8 cellular contexts compared by ENCODE assay signal in genomic region chr7:155645652-155646051, GRCh38. TPM values are rescaled to one million over a fixed set of nuclear protein-coding genes. Genes with fewer than 3 reads are reported as not detected.
A peak's percentile ranks its signal among the peaks of the same experiment; 100 is the strongest.
DNase-seq lines count a peak whose midpoint lies in the region; ATAC-seq and TF ChIP-seq lines count a peak whose summit lies in the region.

No MANE protein-coding gene starts in this region.

- H3K36me3 ChIP-seq in breast epithelium (no peaks in the 10 kb centered on the region), mucosa of stomach (ENCODE audit: control insufficient read depth, insufficient read depth, low read length) (no peaks in the 10 kb centered on the region)

- intact Hi-C loops in breast epithelium (cut with DNase I; ENCODE audit: low total_unique reads), result no loop called here

- no peaks in the 10 kb centered on the region for H3K27me3 ChIP-seq in breast epithelium
- H3K27me3 ChIP-seq in mucosa of stomach (ENCODE audit: control insufficient read depth, insufficient read depth, low read length), result no peaks in the 10 kb centered on the region

- no peak for DNase-seq in HFF-Myc (ENCODE audit: extremely low read depth, low read depth)
- no peak for DNase-seq in breast epithelium (ENCODE audit: low spot score in 2 of 2)
- DNase-seq in NOMO-1 (lab: John Stamatoyannopoulos, UW; ENCODE audit: unreplicated experiment in 2 of 2), result no peak
- no peak for DNase-seq in SKM-1 (lab: John Stamatoyannopoulos, UW; ENCODE audit: unreplicated experiment)
- DNase-seq in activated effector memory CD4-positive, alpha-beta T cell treated with anti-CD3 and anti-CD28 coated beads, Interleukin-2, amount 50 U/mL, for 16 hours, result no peak

- peak overlapping the region; percentile 98 for H3K27ac ChIP-seq in 22Rv1
- H3K27ac ChIP-seq in breast epithelium, result no peak overlapping the region

- no peak for ATAC-seq in HG03097 (IDR thresholded peaks at IDR 0.05; ENCODE audit: low FRiP score, unreplicated experiment)

- H3K4me3 ChIP-seq in HFF-Myc (replicated peaks; ENCODE audit: low read depth, low read length), result peak overlapping the region; percentile 95
- peak overlapping the region; percentile 97 to 100 (median 100) for H3K4me3 ChIP-seq in breast epithelium
- peak overlapping the region; percentile 95 for H3K4me3 ChIP-seq in mucosa of stomach (ENCODE audit: low read length)

- no peak for TF ChIP-seq POLR2A in breast epithelium (IDR thresholded peaks at IDR 0.05)

- H3K4me1 ChIP-seq in breast epithelium, result peaks cover 3 to 6% of the 10 kb centered on the region in 2 donors
- H3K4me1 ChIP-seq in mucosa of stomach (ENCODE audit: control insufficient read depth, insufficient read depth, low read length), result no peaks in the 10 kb centered on the region

- TF ChIP-seq CTCF in 22Rv1 (IDR thresholded peaks at IDR 0.05) (no peak), HFF-Myc (IDR thresholded peaks at IDR 0.05; ENCODE audit: low read depth, low read length, missing control alignments) (no peak), breast epithelium (IDR thresholded peaks at IDR 0.05) (no peak)

- H3K9me3 ChIP-seq in breast epithelium (peaks cover 19 to 26% of the 10 kb centered on the region in 2 donors), mucosa of stomach (ENCODE audit: control insufficient read depth, low read length) (no peaks in the 10 kb centered on the region)

- peak overlapping the region; percentile 33 for H3K9ac ChIP-seq in mucosa of stomach (ENCODE audit: low read length)

RNA-seq across cellular contexts. Expression of gene RBM33, which starts 1.2 kb away (rescaled TPM):
- 10 to 100 TPM; 34.9 to 58.8 (median 46.5) TPM for total RNA-seq in breast epithelium
